6 cellular contexts compared by ENCODE assay signal in genomic region chr20:47385968-47386367, GRCh38. TPM values are rescaled to one million over a fixed set of nuclear protein-coding genes. Genes with fewer than 3 reads are reported as not detected.
A peak's percentile ranks its signal among the peaks of the same experiment; 100 is the strongest.
DNase-seq lines count a peak whose midpoint lies in the region; ATAC-seq, FAIRE-seq and TF ChIP-seq lines count a peak whose summit lies in the region.
"Not testable (repeated sequence)": the region's sequence is repeated elsewhere in the genome, so short reads cannot be mapped to it uniquely, and the experiment has no call there.

No MANE protein-coding gene starts in this region.

- FAIRE-seq in K562 (lab: Jason Lieb, UNC), result not testable (repeated sequence)

- H3K18ac ChIP-seq in trophoblast cell (ENCODE audit: low read length), result not testable (repeated sequence)

- H3K23ac ChIP-seq in trophoblast cell (ENCODE audit: low read length), result not testable (repeated sequence)

- not testable (repeated sequence) for H3K14ac ChIP-seq in trophoblast cell (ENCODE audit: low read length)

- peak overlapping the region; percentile 98 for H2BK12ac ChIP-seq in trophoblast cell (ENCODE audit: low read length)

- H3K4me1 ChIP-seq in Panc1 (ENCODE audit: control insufficient read depth, insufficient read depth, low read length) (peaks cover 21% of the 10 kb centered on the region), K562 (replicated peaks in 1 of 2; ENCODE audit: control insufficient read depth in 2 of 2, insufficient read depth in 2 of 2, low read length in 2 of 2) (peaks cover 7 to 17% of the 10 kb centered on the region in 2 experiments; a peak in 4 of 5 replicates), gastroesophageal sphincter (peaks cover 0 to 16% (median 6%) of the 10 kb centered on the region in 3 donors), trophoblast cell (ENCODE audit: control insufficient read depth in 1 of 2, insufficient read depth in 2 of 2, low read length in 2 of 2) (peaks cover 8 to 12% of the 10 kb centered on the region in 2 experiments), tibial artery (peaks cover 0 to 15% (median 8%) of the 10 kb centered on the region in 4 donors)

- not testable (repeated sequence) for H3K27ac Mint-ChIP-seq in WTC11

- H2AK5ac ChIP-seq in trophoblast cell (ENCODE audit: low read length), result peak overlapping the region; percentile 47

- H3K4me3 ChIP-seq in Panc1 (ENCODE audit: low read depth in 2 of 2, low read length in 2 of 2); K562; gastroesophageal sphincter; trophoblast cell (ENCODE audit: low read depth, low read length); tibial artery: not testable (repeated sequence)

- H2BK5ac ChIP-seq in trophoblast cell (ENCODE audit: low read depth, low read length, poor library complexity), result peak overlapping the region; percentile 88

- not testable (repeated sequence) for TF ChIP-seq RAD21 in K562 (CRISPR knock-in tag; conservative IDR thresholded peaks at IDR 0.05 in 1 of 2, IDR thresholded peaks at IDR 0.05 in 1 of 2)

- not testable (repeated sequence) for H3K27me3 Mint-ChIP-seq in WTC11 (ENCODE audit: low read depth)

- not testable (repeated sequence) for H4K12ac ChIP-seq in trophoblast cell (ENCODE audit: low read depth, low read length)

- H3K4me1 Mint-ChIP-seq in WTC11, result peaks cover 15% of the 10 kb centered on the region

- TF ChIP-seq POLR2A in K562 (conservative IDR thresholded peaks at IDR 0.05); gastroesophageal sphincter (IDR thresholded peaks at IDR 0.05): not testable (repeated sequence)

- H3K4me2 ChIP-seq in K562 (ENCODE audit: insufficient read depth, low read length); trophoblast cell (ENCODE audit: low read length): not testable (repeated sequence)

- H3K36me3 ChIP-seq in Panc1 (ENCODE audit: control insufficient read depth, insufficient read depth, low read length); K562 (ENCODE audit: control insufficient read depth, insufficient read depth, low read length); gastroesophageal sphincter; trophoblast cell (ENCODE audit: control insufficient read depth in 1 of 2, insufficient read depth in 2 of 2, low read length in 2 of 2); tibial artery: not testable (repeated sequence)

- peak overlapping the region; percentile 42 for H4K91ac ChIP-seq in trophoblast cell (ENCODE audit: low read depth, low read length)

- H3K36me3 Mint-ChIP-seq in WTC11, result not testable (repeated sequence)

- H3K9me1 ChIP-seq in K562 (ENCODE audit: control insufficient read depth, insufficient read depth, low read length), result not testable (repeated sequence)

- not testable (repeated sequence) for H3K4me3 Mint-ChIP-seq in WTC11

- not testable (repeated sequence) for ATAC-seq in Panc1, WTC11, K562, gastroesophageal sphincter

- not testable (repeated sequence) for H2AFZ ChIP-seq in K562 (ENCODE audit: low read depth, low read length); trophoblast cell (ENCODE audit: insufficient read depth, low read length, poor library complexity)

- H4K20me1 ChIP-seq in K562 (replicated peaks; ENCODE audit: control insufficient read depth, insufficient read depth, low read length), result not testable (repeated sequence)

- TF ChIP-seq CTCF in Panc1 (IDR thresholded peaks at IDR 0.05); WTC11 (IDR thresholded peaks at IDR 0.05); K562 (IDR thresholded peaks at IDR 0.05 in 2 of 3, conservative IDR thresholded peaks at IDR 0.05 in 1 of 3; ENCODE audit: insufficient read depth in 2 of 3, low read depth in 1 of 3, low read length in 3 of 3); gastroesophageal sphincter (IDR thresholded peaks at IDR 0.05); tibial artery (IDR thresholded peaks at IDR 0.05): not testable (repeated sequence)

- not testable (repeated sequence) for H3K9me3 ChIP-seq in Panc1 (ENCODE audit: control insufficient read depth, insufficient read depth, low read depth, low read length); K562 (replicated peaks; ENCODE audit: control insufficient read depth, insufficient read depth, low read depth, low read length); gastroesophageal sphincter; trophoblast cell (ENCODE audit: insufficient read depth, low read depth, low read length); tibial artery

- H3K27me3 ChIP-seq in Panc1 (ENCODE audit: control insufficient read depth, insufficient read depth, low read length); K562 (ENCODE audit: control insufficient read depth in 2 of 2, insufficient read depth in 2 of 2, low read length in 2 of 2); gastroesophageal sphincter; trophoblast cell (ENCODE audit: insufficient read depth, low read length); tibial artery: not testable (repeated sequence)

- peak overlapping the region; percentile 5; the same call in 1 of the 2 replicates for H3K27ac ChIP-seq in Panc1 (ENCODE audit: low read length)
- not testable (repeated sequence) for H3K27ac ChIP-seq in K562 (ENCODE audit: extremely low read depth, low read depth, low read length); trophoblast cell (ENCODE audit: low read depth, low read length)
- peak overlapping the region in 3 of 4 donors; percentile 10 to 80 (median 45) for H3K27ac ChIP-seq in gastroesophageal sphincter
- peak overlapping the region; percentile 68 to 77 for H3K27ac ChIP-seq in tibial artery

- intact Hi-C loops in Panc1 (cut with micrococcal nuclease; ENCODE audit: unreplicated experiment), result loop anchor here (10.0 kb wide), 1 partner anchor 239 kb away; no protein-coding TSS in a partner anchor
- intact Hi-C loops in K562 (cut with micrococcal nuclease), result loop anchor here (2.0 kb wide), 2 partner anchors 181 to 235 kb away; no protein-coding TSS in a partner anchor
- intact Hi-C loops in tibial artery (cut with DNase I; ENCODE audit: low total_unique reads), result loop anchor here (2.0 to 10.0 kb wide), 2 partner anchors 189 to 239 kb away; no protein-coding TSS in a partner anchor

- DNase-seq in Panc1 (ENCODE audit: low read depth, low spot score); WTC11 (ENCODE audit: low spot score); K562 (ENCODE audit: extremely low read depth in 1 of 4, low spot score in 3 of 4); trophoblast cell; tibial artery: not testable (repeated sequence)

- POLR2A ChIA-PET in Panc1 (lab: Charles Lee), result interaction anchor here (0.9 kb wide), 1 partner anchor 202 kb away, joined by 3 read pairs; no protein-coding TSS in a partner anchor
- POLR2A ChIA-PET in WTC11 (lab: Charles Lee), result not testable (repeated sequence)
- POLR2A ChIA-PET in K562 (lab: Yijun Ruan, JAX), result interaction anchor here (0.6 to 0.7 kb wide), 2 partner anchors 107 to 125 kb away, joined by 3 read pairs; no protein-coding TSS in a partner anchor

- 83% methylated on average over 5 of the region's 5 CpGs for WGBS in K562 (ENCODE audit: insufficient coverage, low coverage, missing lambda C conversion rate)
- 100% methylated on average over 4 of the region's 5 CpGs; no CpG with 5 or more reads in 1 of the 2 donors for WGBS in gastroesophageal sphincter (ENCODE audit: low coverage in 1 of 2), 2 donors
- WGBS in trophoblast cell (ENCODE audit: extremely low coverage, insufficient coverage, insufficient read length), result no CpG with 5 or more reads among the region's 5 CpGs

- BruUV-seq in Panc1 (replicated peaks; lab: Mats Ljungman, UMichigan); K562 (replicated peaks; lab: Mats Ljungman, UMichigan): not testable (repeated sequence)

- not testable (repeated sequence) for H3K9ac ChIP-seq in K562 (ENCODE audit: insufficient read depth in 1 of 2, low read depth in 2 of 2, low read length in 2 of 2); trophoblast cell (ENCODE audit: low read length)

- H4K8ac ChIP-seq in trophoblast cell (ENCODE audit: low read depth, low read length), result not testable (repeated sequence)

- in situ Hi-C loops in Panc1 (cut with HindIII; ENCODE audit: low pct_unique_long_range_greater_than_20kb, low sequenced_read_pairs), result not testable (repeated sequence)
- in situ Hi-C loops in K562 (cut with MboI), result loop anchor here (25.0 kb wide), 1 partner anchor 624 kb away; no protein-coding TSS in a partner anchor

- H3K79me1 ChIP-seq in trophoblast cell (ENCODE audit: low read length), result peaks cover 27% of the 10 kb centered on the region

- H3K9me3 Mint-ChIP-seq in WTC11, result peaks cover 13% of the 10 kb centered on the region

- not testable (repeated sequence) for TF ChIP-seq EP300 in K562 (IDR thresholded peaks at IDR 0.05; ENCODE audit: low read length); gastroesophageal sphincter (IDR thresholded peaks at IDR 0.05)

- H3K4ac ChIP-seq in trophoblast cell (ENCODE audit: low read depth, low read length), result not testable (repeated sequence)

- peak overlapping the region; percentile 87 for H2BK120ac ChIP-seq in trophoblast cell (ENCODE audit: insufficient read depth, low read length, poor library complexity)

- H3K79me2 ChIP-seq in K562 (ENCODE audit: control insufficient read depth, insufficient read depth, low read length), result peaks cover 15% of the 10 kb centered on the region
- H3K79me2 ChIP-seq in trophoblast cell (ENCODE audit: control insufficient read depth, insufficient read depth, low read length, poor library complexity), result not testable (repeated sequence)

- CTCF ChIA-PET in Panc1 (lab: Charles Lee) (interaction anchor here (0.7 kb wide), 1 partner anchor 112 kb away, joined by 3 read pairs; no protein-coding TSS in a partner anchor), K562 (lab: Yijun Ruan, JAX; ENCODE audit: low intra/inter-chr PET ratio) (interaction anchor here (1.0 to 1.1 kb wide), 2 partner anchors 89 to 113 kb away, joined by 3 to 6 read pairs; no protein-coding TSS in a partner anchor)
- CTCF ChIA-PET in WTC11 (lab: Charles Lee), result not testable (repeated sequence)

RNA-seq across cellular contexts. Expression of gene ZMYND8, which starts 29.5 kb away (rescaled TPM):
- 50.7 TPM for total RNA-seq in Panc1 (2021; ENCODE audit: unreplicated experiment)
- 26.6 TPM for polyA plus RNA-seq in Panc1 (2012; ENCODE audit: insufficient read length)
- total RNA-seq in WTC11 (2021), result 114 to 149 TPM (median 127 TPM) in 3 replicates
- total RNA-seq in K562 (2011; cell fraction: chromatin; rRNA removed; ENCODE audit: low replicate concordance), result 399 and 515 TPM in 2 replicates
- 184 and 194 TPM in 2 replicates for total RNA-seq in K562 (2011; cell fraction: nucleolus; rRNA removed)
- total RNA-seq in K562 (2011; cell fraction: nucleoplasm; rRNA removed), result 232 and 241 TPM in 2 replicates
- total RNA-seq in K562 (2014; rRNA removed), result 51.8 and 62.6 TPM in 2 replicates
- 71.9 and 79.2 TPM in 2 replicates for total RNA-seq in K562 (2014; rRNA removed; fragmentation: Illumina TruSeq; extraction: Trizol)
- 65.3 and 67.3 TPM in 2 replicates for total RNA-seq in K562 (2015; rRNA removed; fragmentation: Illumina TruSeq; extraction: Trizol)
- 129 and 148 TPM in 2 replicates for total RNA-seq in K562 (2021)
- polyA plus RNA-seq in K562 (2011; rRNA removed), result 80.8 and 95.0 TPM in 2 replicates
- polyA plus RNA-seq in K562 (2011; cell fraction: cytosol; rRNA removed), result 42.9 and 46.7 TPM in 2 replicates
- 147 and 184 TPM in 2 replicates for polyA plus RNA-seq in K562 (2011; cell fraction: nucleus; rRNA removed)
- 48.4 and 62.9 TPM in 2 replicates for polyA plus RNA-seq in K562 (2012)
- 97.2 and 121 TPM in 2 replicates for polyA plus RNA-seq in K562 (2014; fragmentation: Illumina TruSeq; extraction: Trizol)
- polyA plus RNA-seq in K562 (2014; fragmentation: Nextera tagmentation; extraction: Ambion mirVana), result 10 to 100 TPM; 31.8 to 58.0 TPM
- polyA plus RNA-seq in K562 (2014; rRNA removed), result 63.9 and 79.5 TPM in 2 replicates
- polyA minus RNA-seq in K562 (2011; rRNA and poly(A)+ RNA removed), result 140 and 160 TPM in 2 replicates
- polyA minus RNA-seq in K562 (2011; cell fraction: cytosol; rRNA and poly(A)+ RNA removed), result 71.6 and 73.2 TPM in 2 replicates
- polyA minus RNA-seq in K562 (2011; cell fraction: nucleus; rRNA and poly(A)+ RNA removed), result 125 and 198 TPM in 2 replicates
- 10 to 100 TPM; 32.2 to 78.9 (median 54.4) TPM for total RNA-seq in gastroesophageal sphincter
- 44.5 and 45.1 TPM in 2 replicates for polyA plus RNA-seq in trophoblast cell (2013)
